In the genomic region with DNA sequence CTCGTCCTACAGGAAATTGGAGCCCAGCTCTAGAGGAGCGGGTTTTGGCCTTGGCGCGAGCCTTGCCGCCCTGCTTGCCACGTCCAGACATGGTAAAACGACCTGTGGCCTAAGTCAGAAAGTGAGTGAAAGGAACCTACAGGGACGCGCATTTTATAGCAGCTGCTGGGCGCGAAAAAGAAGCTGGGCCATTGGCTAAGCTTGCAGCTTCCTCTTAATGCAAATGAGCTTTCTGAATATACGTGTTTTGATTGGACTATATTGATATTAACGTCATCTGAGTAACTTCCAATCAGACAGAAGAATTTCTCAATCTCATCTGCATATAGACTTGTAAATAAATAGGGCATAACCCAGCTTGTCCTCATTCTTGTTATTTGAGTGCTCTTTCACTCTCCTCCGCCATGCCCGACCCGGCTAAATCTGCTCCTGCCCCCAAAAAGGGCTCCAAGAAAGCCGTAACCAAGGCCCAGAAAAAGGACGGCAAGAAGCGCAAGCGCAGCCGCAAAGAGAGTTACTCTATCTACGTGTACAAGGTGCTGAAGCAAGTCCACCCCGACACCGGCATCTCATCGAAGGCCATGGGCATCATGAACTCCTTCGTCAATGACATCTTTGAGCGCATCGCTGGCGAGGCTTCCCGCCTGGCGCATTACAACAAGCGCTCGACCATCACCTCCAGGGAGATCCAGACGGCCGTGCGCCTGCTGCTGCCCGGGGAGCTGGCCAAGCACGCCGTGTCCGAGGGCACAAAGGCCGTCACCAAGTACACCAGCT, we compare ENCODE assay signal across 8 cellular contexts. TPM values are rescaled to one million over a fixed set of nuclear protein-coding genes. Genes with fewer than 3 reads are reported as not detected.
DNase-seq lines count a peak whose midpoint lies in the region; ATAC-seq, FAIRE-seq and TF ChIP-seq lines count a peak whose summit lies in the region.

No MANE protein-coding gene starts in this region.

- WGBS in right lobe of liver (ENCODE audit: insufficient coverage, low coverage, low lambda C conversion rate, missing lambda C conversion rate), result 0% methylated on average over 22 of the region's 41 CpGs

- no peak for TF ChIP-seq CTCF in BJ (IDR thresholded peaks at IDR 0.05; ENCODE audit: insufficient read depth, low read depth, low read length)
- no peak for TF ChIP-seq CTCF in right lobe of liver (IDR thresholded peaks at IDR 0.05)

- H3K27ac ChIP-seq in right lobe of liver, result peak overlapping the region; percentile 59 to 71 (median 71)

- H3K9me3 ChIP-seq in right lobe of liver, result no peaks in the 10 kb centered on the region

- DNase-seq in BJ (ENCODE audit: low read depth) (peak; percentile 98), GM19239 (ENCODE audit: insufficient read length, low spot score) (peak; percentile 44), NCI-H524 (lab: John Stamatoyannopoulos, UW) (peak; percentile 94 to 98), dermis microvascular lymphatic vessel endothelial cell (ENCODE audit: low read depth in 2 of 2) (peak; percentile 97 to 98), right lobe of liver (peak; percentile 88 to 91 (median 91))
- peak; percentile 75 to 82 for DNase-seq in activated CD4-positive, alpha-beta T cell treated with anti-CD3 and anti-CD28 coated beads for 4 hours
- peak; percentile 66 to 81 for DNase-seq in stimulated activated CD4-positive, alpha-beta T cell treated with anti-CD3 and anti-CD28 coated beads, Interleukin-4, amount 100 ng/mL, for 4 hours

- CTCF ChIA-PET in BJ (lab: Yijun Ruan, JAX), result interaction anchor here (0.6 to 6.2 kb wide), 14 partner anchors 9 to 746 kb away, joined by 3 to 120 read pairs (median 6); a partner anchor contains a TSS

- H3K36me3 ChIP-seq in BJ (ENCODE audit: control insufficient read depth, insufficient read depth, low read length) (no peaks in the 10 kb centered on the region), right lobe of liver (no peaks in the 10 kb centered on the region)

- ATAC-seq in HG03442 (IDR thresholded peaks at IDR 0.05; ENCODE audit: unreplicated experiment), result peak; percentile 54
- peak; percentile 75 to 84 (median 80) for ATAC-seq in right lobe of liver

- H3K4me1 ChIP-seq in right lobe of liver, result peaks cover 0 to 3% (median 0%) of the 10 kb centered on the region in 4 donors

- peak overlapping the region; percentile 70 for H3K4me3 ChIP-seq in BJ (ENCODE audit: low read depth, low read length)
- peak overlapping the region; percentile 71 to 73 (median 73) for H3K4me3 ChIP-seq in right lobe of liver

- peak; percentile 90 for FAIRE-seq in GM19239 (lab: Jason Lieb, UNC)

- POLR2A ChIA-PET in BJ (lab: Charles Lee), result interaction anchor here (0.5 to 2.7 kb wide), 22 partner anchors 10 to 1867 kb away, joined by 3 to 36 read pairs (median 8); a partner anchor contains a TSS

- no peaks in the 10 kb centered on the region for H3K27me3 ChIP-seq in BJ (ENCODE audit: control insufficient read depth, insufficient read depth, low read length)
- H3K27me3 ChIP-seq in right lobe of liver, result no peaks in the 10 kb centered on the region

- TF ChIP-seq POLR2A in right lobe of liver (IDR thresholded peaks at IDR 0.05), result peak; percentile 96

- intact Hi-C loops in right lobe of liver (cut with DNase I), result no loop called here

RNA-seq across cellular contexts. Expression of a gene that starts 18.9 kb away (rescaled TPM):
- polyA plus RNA-seq in BJ (2011; rRNA removed), result not detected in 2 replicates
- polyA minus RNA-seq in BJ (2011; rRNA and poly(A)+ RNA removed), result not detected in 2 replicates
- not detected in 2 replicates for total RNA-seq in dermis microvascular lymphatic vessel endothelial cell
- not detected for total RNA-seq in right lobe of liver

Comparison
In these comparisons a context has a peak if more than half of its experiments do, and no peak if none do; other contexts are left out.
1. Peak in every context shown above with its lines: DNase-seq, ATAC-seq, H3K4me3 ChIP-seq and H3K27ac ChIP-seq.
2. DNase-seq: peak in every context shown above with its lines; median percentile 98 in BJ; 98 in dermis microvascular lymphatic vessel endothelial cell; 96 in NCI-H524; 91 in right lobe of liver; 78 in activated CD4-positive, alpha-beta T cell treated with anti-CD3 and anti-CD28 coated beads for 4 hours; 74 in stimulated activated CD4-positive, alpha-beta T cell treated with anti-CD3 and anti-CD28 coated beads, Interleukin-4, amount 100 ng/mL, for 4 hours; 44 in GM19239.